In genomic region chr12:93759512-93760081, GRCh38 we compare ENCODE assay signal across 1 cellular context.
TF ChIP-seq lines count a peak whose summit lies in the region.

No MANE protein-coding gene starts in this region.

TF ChIP-seq in HepG2, 621 proteins besides CTCF, POLR2A, EP300 and RAD21 (continued from another document):
- no peak for TF ChIP-seq ZBTB34 (CRISPR knock-in tag; IDR thresholded peaks at IDR 0.05)
- TF ChIP-seq POGZ (CRISPR knock-in tag; IDR thresholded peaks at IDR 0.05) = peak; percentile 56; the same call in 1 of the 2 replicates
- TF ChIP-seq KLF6 (CRISPR knock-in tag; IDR thresholded peaks at IDR 0.05) = no peak
- TF ChIP-seq RXRB (CRISPR knock-in tag; IDR thresholded peaks at IDR 0.05; ENCODE audit: borderline replicate concordance) = peak; percentile 45; the same call in 1 of the 2 replicates
- no peak for TF ChIP-seq ZNF10 (CRISPR knock-in tag; IDR thresholded peaks at IDR 0.05; ENCODE audit: borderline replicate concordance, low read depth)
- TF ChIP-seq ZNF761 (CRISPR knock-in tag; conservative IDR thresholded peaks at IDR 0.05) = no peak
- TF ChIP-seq ZFP82 (CRISPR knock-in tag; IDR thresholded peaks at IDR 0.05; ENCODE audit: borderline replicate concordance) = 0 out of 2 replicates have a peak, but pooled peaks have one; percentile 41
- no peak for TF ChIP-seq ELF3 (CRISPR knock-in tag; IDR thresholded peaks at IDR 0.05)
- no peak for TF ChIP-seq ZFAT (CRISPR knock-in tag; conservative IDR thresholded peaks at IDR 0.05)
- no peak for TF ChIP-seq MTA3 (CRISPR knock-in tag; IDR thresholded peaks at IDR 0.05)
- TF ChIP-seq ZNF580 (CRISPR knock-in tag; IDR thresholded peaks at IDR 0.05; ENCODE audit: borderline replicate concordance, low read depth) = no peak
- TF ChIP-seq PAXIP1 (CRISPR knock-in tag; conservative IDR thresholded peaks at IDR 0.05) = peak; percentile 76
- no peak for TF ChIP-seq ZNF326 (CRISPR knock-in tag; IDR thresholded peaks at IDR 0.05; ENCODE audit: borderline replicate concordance)
- no peak for TF ChIP-seq ATF2 (CRISPR knock-in tag; IDR thresholded peaks at IDR 0.05)
- peak; percentile 52; the same call in 1 of the 2 replicates for TF ChIP-seq TBX2 (CRISPR knock-in tag; IDR thresholded peaks at IDR 0.05; ENCODE audit: borderline replicate concordance)
- no peak for TF ChIP-seq MED1 (CRISPR knock-in tag; IDR thresholded peaks at IDR 0.05)
- no peak for TF ChIP-seq ZNF276 (CRISPR knock-in tag; IDR thresholded peaks at IDR 0.05; ENCODE audit: low read depth)
- TF ChIP-seq ASH2L (IDR thresholded peaks at IDR 0.05; ENCODE audit: insufficient read length, low read depth, low read length) = peak; percentile 70
- TF ChIP-seq PITX1 (CRISPR knock-in tag; IDR thresholded peaks at IDR 0.05) = peak; percentile 54; the same call in 1 of the 2 replicates
- TF ChIP-seq RARA (CRISPR knock-in tag; IDR thresholded peaks at IDR 0.05) = peak; percentile 47; the same call in 1 of the 2 replicates
- TF ChIP-seq HCFC1 (IDR thresholded peaks at IDR 0.05; ENCODE audit: low read depth, low read length) = no peak
- TF ChIP-seq ZC3H13 (CRISPR knock-in tag; IDR thresholded peaks at IDR 0.05) = no peak
- TF ChIP-seq THAP11 (CRISPR knock-in tag; IDR thresholded peaks at IDR 0.05) = no peak
- TF ChIP-seq REST (IDR thresholded peaks at IDR 0.05; ENCODE audit: borderline replicate concordance in 1 of 2, low read depth in 1 of 2, low read length in 2 of 2) = no peak
- TF ChIP-seq HOXD1 (CRISPR knock-in tag; IDR thresholded peaks at IDR 0.05) = no peak
- TF ChIP-seq BCL6 (CRISPR knock-in tag; IDR thresholded peaks at IDR 0.05) = peak; percentile 71
- TF ChIP-seq SOX6 (IDR thresholded peaks at IDR 0.05) = no peak
- peak; percentile 84 for TF ChIP-seq SOX6 (CRISPR knock-in tag; IDR thresholded peaks at IDR 0.05)
- peak; percentile 62 for TF ChIP-seq HNF4A (CRISPR knock-in tag; IDR thresholded peaks at IDR 0.05)
- TF ChIP-seq ZNF556 (CRISPR knock-in tag; IDR thresholded peaks at IDR 0.05; ENCODE audit: borderline replicate concordance) = no peak
- TF ChIP-seq TBX3 (IDR thresholded peaks at IDR 0.05; ENCODE audit: borderline replicate concordance) = no peak
- no peak for TF ChIP-seq KDM2A (CRISPR knock-in tag; IDR thresholded peaks at IDR 0.05; ENCODE audit: borderline replicate concordance, low read depth)
- no peak for TF ChIP-seq ZNF724P (CRISPR knock-in tag; IDR thresholded peaks at IDR 0.05; ENCODE audit: borderline replicate concordance)
- 0 out of 2 replicates have a peak, but pooled peaks have one; percentile 28 for TF ChIP-seq HDAC1 (CRISPR knock-in tag; IDR thresholded peaks at IDR 0.05)
- no peak for TF ChIP-seq KAT2B (IDR thresholded peaks at IDR 0.05; ENCODE audit: borderline replicate concordance, low read depth, low read length)
- no peak for TF ChIP-seq ZNF124 (CRISPR knock-in tag; IDR thresholded peaks at IDR 0.05)
- no peak for TF ChIP-seq ZNF34 (CRISPR knock-in tag; IDR thresholded peaks at IDR 0.05; ENCODE audit: borderline replicate concordance)
- TF ChIP-seq ZNF20 (CRISPR knock-in tag; IDR thresholded peaks at IDR 0.05) = no peak
